Comparison of ENCODE assay signal across 8 cellular contexts in genomic region chr5:963673-964531, GRCh38. TPM values are rescaled to one million over a fixed set of nuclear protein-coding genes. Genes with fewer than 3 reads are reported as not detected.
A peak's percentile ranks its signal among the peaks of the same experiment; 100 is the strongest.
DNase-seq lines count a peak whose midpoint lies in the region; ATAC-seq and TF ChIP-seq lines count a peak whose summit lies in the region.

No MANE protein-coding gene starts in this region.

- H3K36me3 ChIP-seq in Peyer's patch (no peaks in the 10 kb centered on the region), sigmoid colon (no peaks in the 10 kb centered on the region), thyroid gland (no peaks in the 10 kb centered on the region)

- no peak for TF ChIP-seq EP300 in sigmoid colon (IDR thresholded peaks at IDR 0.05)

- H3K4me3 Mint-ChIP-seq in central memory CD8-positive, alpha-beta T cell, result peak overlapping the region; percentile 31

- TF ChIP-seq POLR2A in Peyer's patch (IDR thresholded peaks at IDR 0.05) (no peak), sigmoid colon (IDR thresholded peaks at IDR 0.05) (no peak), thyroid gland (IDR thresholded peaks at IDR 0.05) (no peak)

- H3K9me3 Mint-ChIP-seq in central memory CD8-positive, alpha-beta T cell, result no peaks in the 10 kb centered on the region

- H3K4me1 ChIP-seq in Peyer's patch (no peaks in the 10 kb centered on the region), sigmoid colon (peaks cover 0 to 8% (median 4%) of the 10 kb centered on the region in 4 donors), thyroid gland (no peaks in the 10 kb centered on the region)

- peaks cover 16% of the 10 kb centered on the region for H3K4me1 Mint-ChIP-seq in central memory CD8-positive, alpha-beta T cell

- H3K27ac Mint-ChIP-seq in central memory CD8-positive, alpha-beta T cell (ENCODE audit: low read depth), result peak overlapping the region; percentile 41

- peak in 1 of 3 donors; percentile 46 for DNase-seq in Peyer's patch
- DNase-seq in central memory CD8-positive, alpha-beta T cell (ENCODE audit: low spot score in 2 of 2), result no peak
- no peak for DNase-seq in sigmoid colon
- DNase-seq in thyroid gland, result no peak
- no peak for DNase-seq in SKM-1 (lab: John Stamatoyannopoulos, UW; ENCODE audit: unreplicated experiment)

- no peaks in the 10 kb centered on the region for H3K9me3 ChIP-seq in Peyer's patch
- no peaks in the 10 kb centered on the region for H3K9me3 ChIP-seq in sigmoid colon
- no peaks in the 10 kb centered on the region for H3K9me3 ChIP-seq in thyroid gland

- ATAC-seq in GM18502 (IDR thresholded peaks at IDR 0.05; ENCODE audit: poor library complexity, unreplicated experiment) (peak; percentile 81), HG02759 (IDR thresholded peaks at IDR 0.05; ENCODE audit: unreplicated experiment) (peak; percentile 72), GM21576 (IDR thresholded peaks at IDR 0.05; ENCODE audit: unreplicated experiment) (no peak)
- peak; percentile 67 for ATAC-seq in central memory CD8-positive, alpha-beta T cell (replicated peaks; ENCODE audit: extremely low read depth, poor library complexity, severe bottlenecking)

- no peaks in the 10 kb centered on the region for H3K36me3 Mint-ChIP-seq in central memory CD8-positive, alpha-beta T cell (ENCODE audit: insufficient read depth)

- no peak for TF ChIP-seq CTCF in Peyer's patch (IDR thresholded peaks at IDR 0.05)
- no peak for TF ChIP-seq CTCF in sigmoid colon (IDR thresholded peaks at IDR 0.05)
- TF ChIP-seq CTCF in thyroid gland (IDR thresholded peaks at IDR 0.05), result no peak

- H3K27me3 Mint-ChIP-seq in central memory CD8-positive, alpha-beta T cell, result peaks cover 89% of the 10 kb centered on the region

- intact Hi-C loops in sigmoid colon (cut with DNase I) (no loop called here), thyroid gland (cut with DNase I) (no loop called here)

- H3K4me3 ChIP-seq in Peyer's patch (no peak overlapping the region), sigmoid colon (no peak overlapping the region), thyroid gland (replicated peaks in 1 of 3) (no peak overlapping the region)

- H3K27me3 ChIP-seq in Peyer's patch (no peaks in the 10 kb centered on the region), sigmoid colon (no peaks in the 10 kb centered on the region), thyroid gland (peaks cover 3% of the 10 kb centered on the region)

- 57 to 72% methylated on average over 31 of the region's 31 CpGs for WGBS in sigmoid colon, 2 donors
- WGBS in thyroid gland, 2 donors, result 67 to 76% methylated on average over 25 to 31 of the region's 31 CpGs

- peak overlapping the region; percentile 17 to 61 (median 31) for H3K27ac ChIP-seq in Peyer's patch
- peak overlapping the region in 3 of 4 donors; percentile 4 to 31 (median 26) for H3K27ac ChIP-seq in sigmoid colon
- no peak overlapping the region for H3K27ac ChIP-seq in thyroid gland

RNA-seq across cellular contexts. Expression of gene NKD2, which starts 44.7 kb away (rescaled TPM):
- 1 to 10 TPM; 1.9 to 9.9 (median 3.5) TPM for total RNA-seq in Peyer's patch
- 1 to 10 TPM in 3 of 4 donors, under 1 TPM in 1; 0.71 to 4.4 (median 2.0) TPM for total RNA-seq in sigmoid colon
- 1 to 10 TPM in 2 of 3 donors, under 1 TPM in 1; 0.60 to 4.0 (median 1.8) TPM for polyA plus RNA-seq in sigmoid colon
- 1 to 10 TPM in 3 of 4 donors, under 1 TPM in 1; 0.78 to 3.2 (median 1.6) TPM for total RNA-seq in thyroid gland

Comparison
In these comparisons a context has a peak if more than half of its experiments do, and no peak if none do; other contexts are left out.
1. H3K27ac ChIP-seq: peak in Peyer's patch (4 of 4) and sigmoid colon (3 of 4); none in thyroid gland (0 of 3).